ENCODE assay signal across 12 cellular contexts in genomic region chr16:1089822-1090619, GRCh38. TPM values are rescaled to one million over a fixed set of nuclear protein-coding genes. Genes with fewer than 3 reads are reported as not detected.
DNase-seq lines count a peak whose midpoint lies in the region; ATAC-seq, FAIRE-seq and TF ChIP-seq lines count a peak whose summit lies in the region.
"Had no signal": no experiment of that assay in that cellular context is flagged by ENCODE, and none has a peak within 500 bp of the region (broad histone marks: within the 10 kb centered on the region; RNA-seq: fewer than 3 reads in every experiment).

No MANE protein-coding gene starts in this region.

- H3K9me1 ChIP-seq in endothelial cell of umbilical vein (replicated peaks; ENCODE audit: control insufficient read depth, extremely low read depth, insufficient read depth, low read length) = no peaks in the 10 kb centered on the region

- H3K4me3 ChIP-seq in endothelial cell of umbilical vein (replicated peaks in 1 of 3; ENCODE audit: insufficient read depth in 1 of 3, low read depth in 1 of 3, low read length in 3 of 3) (no peak overlapping the region), lower lobe of right lung (no peak overlapping the region), upper lobe of right lung (no peak overlapping the region)
- H3K4me3 ChIP-seq in effector memory CD4-positive, alpha-beta T cell (ENCODE audit: insufficient read depth, low read depth, low read length, poor library complexity, severe bottlenecking) = no peak overlapping the region

- no peak overlapping the region for H3K4me3 Mint-ChIP-seq in activated T-cell treated with anti-CD3 and anti-CD28 coated beads, Interleukin-2, amount 50 U/mL, for 72 hours
- H3K4me3 Mint-ChIP-seq: neural crest cell; stimulated activated naive CD8-positive, alpha-beta T cell treated with anti-CD3 and anti-CD28 coated beads, Interleukin-15, amount 100 ng/mL, for 72 hours had no signal

- TF ChIP-seq CTCF in endothelial cell of umbilical vein (IDR thresholded peaks at IDR 0.05; ENCODE audit: extremely low read depth in 1 of 2, insufficient read depth in 1 of 2, low read depth in 1 of 2, low read length in 2 of 2) (peak; percentile 4 to 34), lower lobe of right lung (IDR thresholded peaks at IDR 0.05) (no peak), upper lobe of right lung (IDR thresholded peaks at IDR 0.05) (no peak)

- CTCF ChIA-PET in endothelial cell of umbilical vein (lab: Charles Lee) = interaction anchor here (1.8 kb wide), 1 partner anchor 33 kb away, joined by 7 read pairs; no protein-coding TSS in a partner anchor

- FAIRE-seq in endothelial cell of umbilical vein (lab: Jason Lieb, UNC) = no peak

- H3K4me1 Mint-ChIP-seq in activated T-cell treated with anti-CD3 and anti-CD28 coated beads, Interleukin-2, amount 50 U/mL, for 72 hours (ENCODE audit: low read depth) = no peaks in the 10 kb centered on the region

- BruUV-seq in endothelial cell of umbilical vein (replicated peaks; lab: Mats Ljungman, UMichigan) = no TSS peak

- no peaks in the 10 kb centered on the region for H3K27me3 ChIP-seq in endothelial cell of umbilical vein (ENCODE audit: control insufficient read depth in 2 of 2, insufficient read depth in 2 of 2, low read length in 2 of 2)
- peaks cover 59% of the 10 kb centered on the region for H3K27me3 ChIP-seq in lower lobe of right lung (ENCODE audit: low read depth)
- H3K27me3 ChIP-seq in upper lobe of right lung = peaks cover 46% of the 10 kb centered on the region
- H3K27me3 ChIP-seq in effector memory CD4-positive, alpha-beta T cell (replicated peaks; ENCODE audit: control insufficient read depth, insufficient read depth, low read length, poor library complexity, severe bottlenecking) = peaks cover 5% of the 10 kb centered on the region

- dilution Hi-C loops in endothelial cell of umbilical vein (cut with MboI; ENCODE audit: extremely low pct_ligation_motif_present, low sequenced_read_pairs) = no loop called here

- no peaks in the 10 kb centered on the region for H3K36me3 ChIP-seq in endothelial cell of umbilical vein (ENCODE audit: control insufficient read depth in 2 of 2, extremely low read depth in 1 of 2, insufficient read depth in 2 of 2, low read length in 2 of 2)
- H3K36me3 ChIP-seq in lower lobe of right lung = no peaks in the 10 kb centered on the region
- H3K36me3 ChIP-seq in upper lobe of right lung = no peaks in the 10 kb centered on the region
- no peaks in the 10 kb centered on the region for H3K36me3 ChIP-seq in effector memory CD4-positive, alpha-beta T cell (ENCODE audit: control insufficient read depth, insufficient read depth, low read length)

- H3K36me3 Mint-ChIP-seq in activated T-cell treated with anti-CD3 and anti-CD28 coated beads, Interleukin-2, amount 50 U/mL, for 72 hours (ENCODE audit: insufficient read depth in 2 of 2) = peaks cover 9 to 15% of the 10 kb centered on the region in 2 donors

- H3K4me1 ChIP-seq in endothelial cell of umbilical vein (ENCODE audit: control insufficient read depth, extremely low read depth, insufficient read depth, low read length) (peaks cover 14% of the 10 kb centered on the region), lower lobe of right lung (peaks cover 13% of the 10 kb centered on the region), upper lobe of right lung (no peaks in the 10 kb centered on the region)
- no peaks in the 10 kb centered on the region for H3K4me1 ChIP-seq in effector memory CD4-positive, alpha-beta T cell (ENCODE audit: control insufficient read depth, insufficient read depth, low read length, poor library complexity, severe bottlenecking)

- H3K9me3 Mint-ChIP-seq in activated T-cell treated with anti-CD3 and anti-CD28 coated beads, Interleukin-2, amount 50 U/mL, for 72 hours = peaks cover 4 to 13% of the 10 kb centered on the region in 2 donors
- H3K9me3 Mint-ChIP-seq: neural crest cell had no signal

- no peaks in the 10 kb centered on the region for H3K79me2 ChIP-seq in endothelial cell of umbilical vein (ENCODE audit: control insufficient read depth, insufficient read depth, low read length)

- no peak overlapping the region for H3K27ac Mint-ChIP-seq in activated T-cell treated with anti-CD3 and anti-CD28 coated beads, Interleukin-2, amount 50 U/mL, for 72 hours
- H3K27ac Mint-ChIP-seq: stimulated activated naive CD8-positive, alpha-beta T cell treated with anti-CD3 and anti-CD28 coated beads, Interleukin-15, amount 100 ng/mL, for 72 hours had no signal

- TF ChIP-seq POLR2A in endothelial cell of umbilical vein (IDR thresholded peaks at IDR 0.05; ENCODE audit: low read depth, low read length) = no peak

- H2AFZ ChIP-seq in endothelial cell of umbilical vein (ENCODE audit: low read depth, low read length) = peak overlapping the region; percentile 14

- H3K27ac ChIP-seq in endothelial cell of umbilical vein (ENCODE audit: insufficient read depth, low read depth, low read length) (no peak overlapping the region), lower lobe of right lung (no peak overlapping the region), upper lobe of right lung (no peak overlapping the region)
- H3K27ac ChIP-seq in effector memory CD4-positive, alpha-beta T cell (ENCODE audit: insufficient read depth, low read length, poor library complexity, severe bottlenecking) = no peak overlapping the region

- H3K27me3 Mint-ChIP-seq in activated T-cell treated with anti-CD3 and anti-CD28 coated beads, Interleukin-2, amount 50 U/mL, for 72 hours (ENCODE audit: low read depth) = no peaks in the 10 kb centered on the region

- no peaks in the 10 kb centered on the region for H4K20me1 ChIP-seq in endothelial cell of umbilical vein (replicated peaks; ENCODE audit: control insufficient read depth, extremely low read depth, insufficient read depth, low read length)

- H3K4me2 ChIP-seq in endothelial cell of umbilical vein (ENCODE audit: insufficient read depth, low read length) = no peak overlapping the region

- intact Hi-C loops in endothelial cell of umbilical vein (cut with micrococcal nuclease) (no loop called here), lower lobe of right lung (cut with DNase I) (no loop called here), upper lobe of right lung (cut with DNase I) (no loop called here)

- H3K9me3 ChIP-seq in endothelial cell of umbilical vein (replicated peaks; ENCODE audit: control insufficient read depth, insufficient read depth, low read length) (no peaks in the 10 kb centered on the region), lower lobe of right lung (peaks cover 7% of the 10 kb centered on the region), upper lobe of right lung (no peaks in the 10 kb centered on the region)
- peaks cover under 1% of the 10 kb centered on the region for H3K9me3 ChIP-seq in effector memory CD4-positive, alpha-beta T cell (ENCODE audit: control insufficient read depth, low read length)

- DNase-seq in NCI-H2196 treated with DMSO at 0.1 percent for 48 hours (lab: John Stamatoyannopoulos, UW; ENCODE audit: unreplicated experiment) = peak; percentile 54
- no peak for DNase-seq in endothelial cell of umbilical vein (ENCODE audit: low read depth, low spot score)
- DNase-seq in lower lobe of right lung = no peak
- DNase-seq in upper lobe of right lung = no peak
- DNase-seq in effector memory CD4-positive, alpha-beta T cell = no peak
- DNase-seq in activated T-cell treated with anti-CD3 and anti-CD28 coated beads, Interleukin-2, amount 50 U/mL, for 72 hours = no peak
- DNase-seq: activated CD4-positive, alpha-beta T cell treated with anti-CD3 and anti-CD28 coated beads for 1 hour; DMS79; stimulated activated CD4-positive, alpha-beta T cell treated with anti-CD3 and anti-CD28 coated beads, Interleukin-2, amount 100 ng/mL, for 24 hours; stimulated activated naive CD8-positive, alpha-beta T cell treated with anti-CD3 and anti-CD28 coated beads, Interleukin-15, amount 100 ng/mL, for 72 hours had no signal

- ATAC-seq in lower lobe of right lung (peak; percentile 31 to 43), upper lobe of right lung (peak; percentile 30), HG02588 (IDR thresholded peaks at IDR 0.05; ENCODE audit: unreplicated experiment) (no peak)
- ATAC-seq in activated T-cell treated with anti-CD3 and anti-CD28 coated beads, Interleukin-2, amount 50 U/mL, for 72 hours (replicated peaks in 1 of 2) = no peak
- ATAC-seq: stimulated activated naive CD8-positive, alpha-beta T cell treated with anti-CD3 and anti-CD28 coated beads, Interleukin-15, amount 100 ng/mL, for 72 hours had no signal

- POLR2A ChIA-PET in endothelial cell of umbilical vein (lab: Charles Lee) = no interaction called here

- no peak overlapping the region for H3K9ac ChIP-seq in endothelial cell of umbilical vein (replicated peaks; ENCODE audit: extremely low read depth, insufficient read depth, low read length)

TF ChIP-seq in endothelial cell of umbilical vein, 7 proteins besides CTCF, POLR2A, EP300 and RAD21 (continues in another document):
- TF ChIP-seq MYC (IDR thresholded peaks at IDR 0.05; ENCODE audit: low read depth, low read length) (no peak), POLR2AphosphoS5 (IDR thresholded peaks at IDR 0.05; ENCODE audit: insufficient read depth, low read depth, low read length) (no peak), FOS (IDR thresholded peaks at IDR 0.05; ENCODE audit: borderline replicate concordance, insufficient read depth, low read length) (no peak)

RNA-seq across cellular contexts. Expression of gene C1QTNF8, which starts 6.0 kb away (rescaled TPM):
- not detected in 2 replicates for total RNA-seq in endothelial cell of umbilical vein
- polyA plus RNA-seq in endothelial cell of umbilical vein = not detected in 2 replicates
- polyA plus RNA-seq in endothelial cell of umbilical vein (2011; cell fraction: cytosol; rRNA removed) = not detected in 2 replicates
- polyA plus RNA-seq in endothelial cell of umbilical vein (2011; cell fraction: nucleus; rRNA removed) = not detected in 2 replicates
- not detected in 2 replicates for polyA plus RNA-seq in endothelial cell of umbilical vein (2012)
- not detected in 2 replicates for polyA minus RNA-seq in endothelial cell of umbilical vein
- polyA minus RNA-seq in endothelial cell of umbilical vein (2011; cell fraction: cytosol; rRNA and poly(A)+ RNA removed) = not detected
- polyA minus RNA-seq in endothelial cell of umbilical vein (2011; cell fraction: nucleus; rRNA and poly(A)+ RNA removed) = not detected in 2 replicates
- not detected for total RNA-seq in lower lobe of right lung
- total RNA-seq in upper lobe of right lung = not detected
- not detected for total RNA-seq in activated T-cell treated with anti-CD3 and anti-CD28 coated beads, Interleukin-2, amount 50 U/mL, for 72 hours

RNA-seq across cellular contexts. Expression of gene SSTR5, which starts 17.5 kb away (rescaled TPM):
- total RNA-seq in endothelial cell of umbilical vein = 0.24 TPM in 1 of 2 replicates, not detected in the other
- polyA plus RNA-seq in endothelial cell of umbilical vein = 0.52 and 0.65 TPM in 2 replicates
- 0.17 TPM in 2 replicates for polyA plus RNA-seq in endothelial cell of umbilical vein (2011; cell fraction: cytosol; rRNA removed)
- polyA plus RNA-seq in endothelial cell of umbilical vein (2011; cell fraction: nucleus; rRNA removed) = 0.25 and 0.29 TPM in 2 replicates
- 0.20 and 0.94 TPM in 2 replicates for polyA plus RNA-seq in endothelial cell of umbilical vein (2012)
- polyA minus RNA-seq in endothelial cell of umbilical vein = 0.13 and 0.39 TPM in 2 replicates
- polyA minus RNA-seq in endothelial cell of umbilical vein (2011; cell fraction: cytosol; rRNA and poly(A)+ RNA removed) = 0.72 TPM
- 0.34 TPM in 1 of 2 replicates, not detected in the other for polyA minus RNA-seq in endothelial cell of umbilical vein (2011; cell fraction: nucleus; rRNA and poly(A)+ RNA removed)
- total RNA-seq in lower lobe of right lung = not detected
- not detected for total RNA-seq in upper lobe of right lung
- total RNA-seq in activated T-cell treated with anti-CD3 and anti-CD28 coated beads, Interleukin-2, amount 50 U/mL, for 72 hours = not detected
- total RNA-seq: neural crest cell had no signal

Comparison
In these comparisons a context has a peak if more than half of its experiments do, and no peak if none do; other contexts are left out.
1. CTCF ChIP-seq: peak in endothelial cell of umbilical vein (2 of 2); none in lower lobe of right lung (single experiment) and upper lobe of right lung (single experiment).
2. ATAC-seq: peak in lower lobe of right lung (2 of 2) and upper lobe of right lung (single experiment); none in HG02588 (single experiment) and activated T-cell treated with anti-CD3 and anti-CD28 coated beads, Interleukin-2, amount 50 U/mL, for 72 hours (0 of 2).